20 cellular contexts compared by ENCODE assay signal in genomic region chr11:12854829-12855228, GRCh38.
A peak's percentile ranks its signal among the peaks of the same experiment; 100 is the strongest.
DNase-seq lines count a peak whose midpoint lies in the region; FAIRE-seq and TF ChIP-seq lines count a peak whose summit lies in the region.
"Had no signal": no experiment of that assay in that cellular context is flagged by ENCODE, and none has a peak within 500 bp of the region (broad histone marks: within the 10 kb centered on the region; RNA-seq: fewer than 3 reads in every experiment).

No MANE protein-coding gene starts in this region.

- intact Hi-C loops in testis (cut with DNase I; ENCODE audit: low total_unique reads): no loop called here

- H3K14ac ChIP-seq in mesenchymal stem cell (ENCODE audit: low read length in 2 of 2): no peak overlapping the region

- H2BK120ac ChIP-seq in mesenchymal stem cell (ENCODE audit: low read depth, low read length): no peak overlapping the region

- no peak overlapping the region for H2BK15ac ChIP-seq in mesenchymal stem cell (ENCODE audit: low read depth, poor library complexity, severe bottlenecking)

- H3K4ac ChIP-seq in mesenchymal stem cell (ENCODE audit: low read depth in 1 of 2, low read length in 2 of 2): no peak overlapping the region

- H3K36me3 ChIP-seq in mesenchymal stem cell (ENCODE audit: control insufficient read depth in 1 of 2, insufficient read depth in 2 of 2, low read depth in 1 of 2, low read length in 2 of 2) (peaks cover 10 to 11% of the 10 kb centered on the region in 2 experiments), testis (ENCODE audit: low read depth, missing control alignments) (no peaks in the 10 kb centered on the region)
- H3K36me3 ChIP-seq: heart right ventricle, SJCRH30 had no signal

- H3K9ac ChIP-seq in mesenchymal stem cell (ENCODE audit: low read length): no peak overlapping the region

- H3K27ac ChIP-seq in mesenchymal stem cell (ENCODE audit: low read length, poor library complexity, severe bottlenecking): peak overlapping the region; percentile 80
- peak overlapping the region; percentile 86 to 94 for H3K27ac ChIP-seq in testis
- H3K27ac ChIP-seq: SJCRH30 had no signal

- no peak overlapping the region for H2AFZ ChIP-seq in mesenchymal stem cell (ENCODE audit: low read depth, low read length)

- DNase-seq in DMS53 (lab: John Stamatoyannopoulos, UW): peak; percentile 91
- DNase-seq in epithelial cell of proximal tubule (ENCODE audit: low read depth): peak; percentile 81
- no peak for DNase-seq in mesenchymal stem cell
- no peak for DNase-seq in testis
- DNase-seq in frontal cortex (ENCODE audit: low spot score in 2 of 2): no peak
- DNase-seq in stimulated activated CD4-positive, alpha-beta T cell treated with anti-CD3 and anti-CD28 coated beads, Interleukin-15, amount 100 ng/mL, for 24 hours: no peak
- DNase-seq in amygdala (lab: John Stamatoyannopoulos, UW): no peak
- DNase-seq: activated CD4-positive, alpha-beta T cell treated with anti-CD3 and anti-CD28 coated beads, Interleukin-2, amount 50 U/mL, for 1 hour; activated CD8-positive, alpha-beta memory T cell treated with anti-CD3 and anti-CD28 coated beads, Interleukin-2, amount 50 U/mL, for 48 hours; activated gamma-delta T cell treated with Interleukin-2 at 50 U/mL for 16 hours; aorta; effector CD4-positive, alpha-beta T cell; heart right ventricle; immature natural killer cell; MG63; NCI-H1436 treated with DMSO at 0.1 percent for 48 hours; NCI-H2171; SJCRH30; stimulated activated CD8-positive, alpha-beta memory T cell treated with anti-CD3 and anti-CD28 coated beads, Interleukin-4, amount 100 ng/mL, for 48 hours had no signal

- no peak overlapping the region for H2AK5ac ChIP-seq in mesenchymal stem cell (ENCODE audit: low read length, severe bottlenecking)

- H2BK12ac ChIP-seq in mesenchymal stem cell (ENCODE audit: low read length in 2 of 2): peak overlapping the region in 1 of 2 experiments; percentile 32

- TF ChIP-seq CTCF in epithelial cell of proximal tubule (conservative IDR thresholded peaks at IDR 0.05; ENCODE audit: low read depth, low read length) (no peak), testis (IDR thresholded peaks at IDR 0.05) (no peak)

- H3K4me2 ChIP-seq in mesenchymal stem cell (ENCODE audit: low read length, poor library complexity, severe bottlenecking): no peak overlapping the region

- H3K4me3 ChIP-seq in epithelial cell of proximal tubule (ENCODE audit: low read depth, low read length): no peak overlapping the region
- H3K4me3 ChIP-seq in mesenchymal stem cell (ENCODE audit: insufficient read depth in 1 of 2, low read depth in 1 of 2, low read length in 2 of 2): no peak overlapping the region
- H3K4me3 ChIP-seq in testis: no peak overlapping the region
- H3K4me3 ChIP-seq: heart right ventricle, MG63, SJCRH30 had no signal

- FAIRE-seq in frontal cortex (lab: Jason Lieb, UNC): no peak
- FAIRE-seq: H54 had no signal

- H4K8ac ChIP-seq in mesenchymal stem cell (ENCODE audit: low read length): no peak overlapping the region

- H3K27me3 ChIP-seq in mesenchymal stem cell (ENCODE audit: control insufficient read depth in 1 of 2, insufficient read depth in 1 of 2, low read length in 2 of 2): no peaks in the 10 kb centered on the region
- no peaks in the 10 kb centered on the region for H3K27me3 ChIP-seq in testis
- H3K27me3 ChIP-seq: heart right ventricle, MG63, SJCRH30 had no signal

- H3K18ac ChIP-seq in mesenchymal stem cell (ENCODE audit: low read depth in 1 of 2, low read length in 2 of 2): no peak overlapping the region

- peaks cover 17% of the 10 kb centered on the region for H3K79me1 ChIP-seq in mesenchymal stem cell (replicated peaks; ENCODE audit: low read length, poor library complexity, severe bottlenecking)

- no peak overlapping the region for H3K23ac ChIP-seq in mesenchymal stem cell (ENCODE audit: low read length in 2 of 2)

- TF ChIP-seq POLR2A in testis (IDR thresholded peaks at IDR 0.05): no peak

- no peak overlapping the region for H2BK5ac ChIP-seq in mesenchymal stem cell (ENCODE audit: low read depth, low read length, poor library complexity, severe bottlenecking)

- no peak overlapping the region for H4K91ac ChIP-seq in mesenchymal stem cell (ENCODE audit: low read length)

- H3K9me3 ChIP-seq in mesenchymal stem cell (ENCODE audit: control insufficient read depth, low read length) (no peaks in the 10 kb centered on the region), testis (no peaks in the 10 kb centered on the region)
- H3K9me3 ChIP-seq: heart right ventricle, MG63, SJCRH30 had no signal

- WGBS in mesenchymal stem cell: 100% methylated on average over 1 of the region's 3 CpGs
- 90 to 91% methylated on average over 3 of the region's 3 CpGs for WGBS in testis, 2 donors

- H3K4me1 ChIP-seq in mesenchymal stem cell (ENCODE audit: control insufficient read depth, insufficient read depth, low read depth, low read length): peaks cover 20% of the 10 kb centered on the region
- peaks cover 26% of the 10 kb centered on the region for H3K4me1 ChIP-seq in testis
- H3K4me1 ChIP-seq: SJCRH30 had no signal

Comparison
In these comparisons a context has a peak if more than half of its experiments do, and no peak if none do; other contexts are left out.
1. DNase-seq: peak in DMS53 (single experiment) and epithelial cell of proximal tubule (single experiment); none in mesenchymal stem cell (single experiment), testis (single experiment), frontal cortex (0 of 2), stimulated activated CD4-positive, alpha-beta T cell treated with anti-CD3 and anti-CD28 coated beads, Interleukin-15, amount 100 ng/mL, for 24 hours (single experiment) and amygdala (0 of 56).